1 cellular context compared by ENCODE assay signal in genomic region chr3:188002626-188003138, GRCh38.
A peak's percentile ranks its signal among the peaks of the same experiment; 100 is the strongest.
TF ChIP-seq lines count a peak whose summit lies in the region.

No MANE protein-coding gene starts in this region.

TF ChIP-seq in HepG2, 621 proteins besides CTCF, POLR2A, EP300 and RAD21 (continued from another document and continues in another):
- TF ChIP-seq ZNF414 (CRISPR knock-in tag; IDR thresholded peaks at IDR 0.05) (peak; percentile 17; the same call in 1 of the 2 replicates), ZNF503 (CRISPR knock-in tag; IDR thresholded peaks at IDR 0.05) (0 out of 2 replicates have a peak, but pooled peaks have one; percentile 68), ZNF773 (CRISPR knock-in tag; IDR thresholded peaks at IDR 0.05; ENCODE audit: borderline replicate concordance) (no peak), ZNF878 (CRISPR knock-in tag; IDR thresholded peaks at IDR 0.05) (0 out of 2 replicates have a peak, but pooled peaks have one; percentile 22), YEATS2 (CRISPR knock-in tag; IDR thresholded peaks at IDR 0.05; ENCODE audit: borderline replicate concordance) (0 out of 2 replicates have a peak, but pooled peaks have one; percentile 42), FOXA1 (IDR thresholded peaks at IDR 0.05) (no peak), FOXA1 (CRISPR knock-in tag; IDR thresholded peaks at IDR 0.05) (peak; percentile 50; the same call in 1 of the 2 replicates), ZBTB43 (CRISPR knock-in tag; conservative IDR thresholded peaks at IDR 0.05) (peak; percentile 60; the same call in 1 of the 2 replicates), NFIC (IDR thresholded peaks at IDR 0.05; ENCODE audit: low read length) (peak; percentile 73), HDAC2 (CRISPR knock-in tag; IDR thresholded peaks at IDR 0.05) (peak; percentile 86), ISL2 (CRISPR knock-in tag; IDR thresholded peaks at IDR 0.05) (peak; percentile 89), SMAD3 (CRISPR knock-in tag; IDR thresholded peaks at IDR 0.05) (peak; percentile 91), ZNF407 (CRISPR knock-in tag; IDR thresholded peaks at IDR 0.05; ENCODE audit: not compliant biosample characterization) (no peak), KAT8 (CRISPR knock-in tag; IDR thresholded peaks at IDR 0.05) (peak; percentile 60), ZNF747 (CRISPR knock-in tag; IDR thresholded peaks at IDR 0.05; ENCODE audit: borderline replicate concordance) (0 out of 2 replicates have a peak, but pooled peaks have one; percentile 12), ATF6 (CRISPR knock-in tag; conservative IDR thresholded peaks at IDR 0.05) (peak; percentile 81; the same call in 1 of the 2 replicates), SALL1 (CRISPR knock-in tag; IDR thresholded peaks at IDR 0.05) (peak; percentile 77; the same call in 1 of the 2 replicates), RXRB (CRISPR knock-in tag; IDR thresholded peaks at IDR 0.05; ENCODE audit: borderline replicate concordance) (peak; percentile 96), DPF2 (CRISPR knock-in tag; IDR thresholded peaks at IDR 0.05; ENCODE audit: borderline replicate concordance, low read depth) (peak; percentile 65; the same call in 1 of the 2 replicates), GTF3A (CRISPR knock-in tag; conservative IDR thresholded peaks at IDR 0.05) (peak; percentile 64; the same call in 1 of the 2 replicates), ADNP (CRISPR knock-in tag; IDR thresholded peaks at IDR 0.05) (no peak), ZNF292 (CRISPR knock-in tag; IDR thresholded peaks at IDR 0.05; ENCODE audit: borderline replicate concordance, low read depth) (peak; percentile 46; the same call in 1 of the 2 replicates), ZFX (CRISPR knock-in tag; IDR thresholded peaks at IDR 0.05; ENCODE audit: low read depth) (0 out of 2 replicates have a peak, but pooled peaks have one; percentile 3), FOXA3 (CRISPR knock-in tag; IDR thresholded peaks at IDR 0.05) (peak; percentile 84), NR2F2 (IDR thresholded peaks at IDR 0.05; ENCODE audit: borderline replicate concordance, low read depth) (peak; percentile 76), ZNF678 (CRISPR knock-in tag; IDR thresholded peaks at IDR 0.05) (no peak), HINFP (CRISPR knock-in tag; IDR thresholded peaks at IDR 0.05; ENCODE audit: low read depth) (no peak), ARID4A (CRISPR knock-in tag; IDR thresholded peaks at IDR 0.05; ENCODE audit: borderline replicate concordance) (peak; percentile 54; the same call in 1 of the 2 replicates), NR1H2 (CRISPR knock-in tag; IDR thresholded peaks at IDR 0.05; ENCODE audit: borderline replicate concordance, low read depth) (no peak), ZSCAN29 (CRISPR knock-in tag; conservative IDR thresholded peaks at IDR 0.05) (peak; percentile 71; the same call in 1 of the 2 replicates)
- TF ChIP-seq, protein P1, sequence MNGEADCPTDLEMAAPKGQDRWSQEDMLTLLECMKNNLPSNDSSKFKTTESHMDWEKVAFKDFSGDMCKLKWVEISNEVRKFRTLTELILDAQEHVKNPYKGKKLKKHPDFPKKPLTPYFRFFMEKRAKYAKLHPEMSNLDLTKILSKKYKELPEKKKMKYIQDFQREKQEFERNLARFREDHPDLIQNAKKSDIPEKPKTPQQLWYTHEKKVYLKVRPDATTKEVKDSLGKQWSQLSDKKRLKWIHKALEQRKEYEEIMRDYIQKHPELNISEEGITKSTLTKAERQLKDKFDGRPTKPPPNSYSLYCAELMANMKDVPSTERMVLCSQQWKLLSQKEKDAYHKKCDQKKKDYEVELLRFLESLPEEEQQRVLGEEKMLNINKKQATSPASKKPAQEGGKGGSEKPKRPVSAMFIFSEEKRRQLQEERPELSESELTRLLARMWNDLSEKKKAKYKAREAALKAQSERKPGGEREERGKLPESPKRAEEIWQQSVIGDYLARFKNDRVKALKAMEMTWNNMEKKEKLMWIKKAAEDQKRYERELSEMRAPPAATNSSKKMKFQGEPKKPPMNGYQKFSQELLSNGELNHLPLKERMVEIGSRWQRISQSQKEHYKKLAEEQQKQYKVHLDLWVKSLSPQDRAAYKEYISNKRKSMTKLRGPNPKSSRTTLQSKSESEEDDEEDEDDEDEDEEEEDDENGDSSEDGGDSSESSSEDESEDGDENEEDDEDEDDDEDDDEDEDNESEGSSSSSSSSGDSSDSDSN (CRISPR knock-in tag; IDR thresholded peaks at IDR 0.05), result peak; percentile 33; the same call in 1 of the 2 replicates
- TF ChIP-seq, protein P2, sequence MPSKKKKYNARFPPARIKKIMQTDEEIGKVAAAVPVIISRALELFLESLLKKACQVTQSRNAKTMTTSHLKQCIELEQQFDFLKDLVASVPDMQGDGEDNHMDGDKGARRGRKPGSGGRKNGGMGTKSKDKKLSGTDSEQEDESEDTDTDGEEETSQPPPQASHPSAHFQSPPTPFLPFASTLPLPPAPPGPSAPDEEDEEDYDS (CRISPR knock-in tag; IDR thresholded peaks at IDR 0.05), result peak; percentile 93
